Comparison of ENCODE assay signal across 19 cellular contexts in the genomic region with DNA sequence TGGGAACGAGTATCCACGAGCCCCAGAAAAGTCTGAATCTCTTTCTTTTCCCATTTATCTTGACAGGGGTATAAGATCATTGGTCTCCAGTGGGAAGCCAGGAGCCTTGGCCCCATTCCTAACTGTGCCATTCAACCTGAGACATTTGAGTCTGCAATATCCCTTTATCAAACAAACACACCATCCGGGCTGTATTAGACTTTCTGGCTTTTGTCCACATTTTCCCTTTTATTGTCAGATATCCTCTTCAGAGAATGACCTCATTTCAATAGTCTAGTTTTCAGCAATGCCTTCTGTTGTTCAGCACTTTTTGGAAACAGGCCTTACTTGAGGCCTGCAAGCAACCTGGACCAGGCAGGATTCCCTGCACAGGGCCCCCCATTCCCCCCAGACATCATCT. TPM values are rescaled to one million over a fixed set of nuclear protein-coding genes. Genes with fewer than 3 reads are reported as not detected.
"Had no signal": no experiment of that assay in that cellular context is flagged by ENCODE, and none has a peak within 500 bp of the region (broad histone marks: within the 10 kb centered on the region; RNA-seq: fewer than 3 reads in every experiment).

No MANE protein-coding gene starts in this region.

- H3K4me3 ChIP-seq: adrenal gland, coronary artery, hepatocyte, ovary had no signal

- H3K4me1 Mint-ChIP-seq: neural crest cell had no signal

- H3K4me3 Mint-ChIP-seq: neural crest cell, type B pancreatic cell had no signal

- H3K27ac Mint-ChIP-seq: type B pancreatic cell had no signal

- H3K27me3 ChIP-seq: adrenal gland, ovary had no signal

- H3K9me3 ChIP-seq: adrenal gland, ovary had no signal

- H3K36me3 Mint-ChIP-seq: type B pancreatic cell had no signal

- H3K4me1 ChIP-seq: adrenal gland had no signal

- H3K9me3 Mint-ChIP-seq: neural crest cell, type B pancreatic cell had no signal

- H3K36me3 ChIP-seq: adrenal gland, ovary had no signal

- DNase-seq: activated CD4-positive, alpha-beta T cell treated with anti-CD3 and anti-CD28 coated beads, Interleukin-2, amount 50 U/mL, for 1 hour; activated CD4-positive, CD25-positive, alpha-beta regulatory T cell; activated naive CD4-positive, alpha-beta T cell treated with anti-CD3 and anti-CD28 coated beads, Interleukin-2, amount 50 U/mL, for 16 hours; activated T-cell treated with anti-CD3 and anti-CD28 coated beads for 4 hours; adrenal gland; effector memory CD4-positive, alpha-beta T cell; ovary; stimulated activated CD4-positive, alpha-beta T cell treated with anti-CD3 and anti-CD28 coated beads, Interleukin-12 subunit alpha, Interleukin-12 subunit beta, amount 100 ng/mL, for 4 hours; stimulated activated CD4-positive, alpha-beta T cell treated with anti-CD3 and anti-CD28 coated beads, Interleukin-2, amount 100 ng/mL, for 48 hours; stimulated activated naive CD4-positive, alpha-beta T cell treated with Interleukin-2 at 50 U/mL for 16 hours had no signal

RNA-seq across cellular contexts. Expression of gene BPIFA1, which starts 15.7 kb away (rescaled TPM):
- total RNA-seq: activated CD8-positive, alpha-beta memory T cell treated with anti-CD3 and anti-CD28 coated beads for 36 hours; adrenal gland; cardiac septum; hepatocyte; kidney epithelial cell; lower leg skin; mesenteric fat pad; neural crest cell; ovary had no signal

RNA-seq across cellular contexts. Expression of gene BPIFB1, which starts 31.5 kb away (rescaled TPM):
- total RNA-seq: activated CD8-positive, alpha-beta memory T cell treated with anti-CD3 and anti-CD28 coated beads for 36 hours; cardiac septum; kidney epithelial cell; lower leg skin; mesenteric fat pad; neural crest cell had no signal

RNA-seq across cellular contexts. Expression of gene BPIFA3, which starts 34.3 kb away (rescaled TPM):
- total RNA-seq: activated CD8-positive, alpha-beta memory T cell treated with anti-CD3 and anti-CD28 coated beads for 36 hours; adrenal gland; cardiac septum; hepatocyte; kidney epithelial cell; lower leg skin; mesenteric fat pad; neural crest cell; ovary had no signal
